ENCODE assay signal across 21 cellular contexts in genomic region chr2:54396107-54396506, GRCh38.
DNase-seq lines count a peak whose midpoint lies in the region; ATAC-seq, FAIRE-seq and TF ChIP-seq lines count a peak whose summit lies in the region.
"Had no signal": no experiment of that assay in that cellular context is flagged by ENCODE, and none has a peak within 500 bp of the region (broad histone marks: within the 10 kb centered on the region; RNA-seq: fewer than 3 reads in every experiment).

No MANE protein-coding gene starts in this region.

- H4K20me1 ChIP-seq in mammary epithelial cell (ENCODE audit: insufficient read depth, low read length) (no peaks in the 10 kb centered on the region), endothelial cell of umbilical vein (replicated peaks; ENCODE audit: control insufficient read depth, extremely low read depth, insufficient read depth, low read length) (no peaks in the 10 kb centered on the region)

- intact Hi-C loops in MCF 10A (cut with micrococcal nuclease): no loop called here
- intact Hi-C loops in mammary epithelial cell (cut with micrococcal nuclease): no loop called here
- intact Hi-C loops in endothelial cell of umbilical vein (cut with micrococcal nuclease): no loop called here

- CTCF ChIA-PET in MCF 10A (lab: Yijun Ruan, JAX): interaction anchor here (0.6 kb wide), 1 partner anchor 29 kb away, joined by 4 read pairs; no protein-coding TSS in a partner anchor
- CTCF ChIA-PET in mammary epithelial cell (lab: Charles Lee; ENCODE audit: low non-redundant PET): no interaction called here
- CTCF ChIA-PET in endothelial cell of umbilical vein (lab: Charles Lee): interaction anchor here (1.5 kb wide), 1 partner anchor 10 kb away, joined by 4 read pairs; no protein-coding TSS in a partner anchor

- H3K9ac ChIP-seq in mammary epithelial cell (ENCODE audit: insufficient read depth, low read length) (no peak overlapping the region), endothelial cell of umbilical vein (replicated peaks; ENCODE audit: extremely low read depth, insufficient read depth, low read length) (no peak overlapping the region)

- dilution Hi-C loops in mammary epithelial cell (cut with HindIII; ENCODE audit: low sequenced_read_pairs): no loop called here
- dilution Hi-C loops in endothelial cell of umbilical vein (cut with MboI; ENCODE audit: extremely low pct_ligation_motif_present, low sequenced_read_pairs): no loop called here

- FAIRE-seq in endothelial cell of umbilical vein (lab: Jason Lieb, UNC): peak; percentile 89

- in situ Hi-C loops in mammary epithelial cell (cut with MboI; ENCODE audit: low sequenced_read_pairs in 2 of 2): no loop called here
- in situ Hi-C loops in GM13976 (cut with MboI; ENCODE audit: low sequenced_read_pairs, unreplicated experiment): no loop called here

- POLR2A ChIA-PET in MCF 10A (lab: Yijun Ruan, JAX) (no interaction called here), endothelial cell of umbilical vein (lab: Charles Lee) (no interaction called here)

- BruUV-seq in MCF 10A (replicated peaks; lab: Mats Ljungman, UMichigan): no TSS peak
- no TSS peak for BruUV-seq in mammary epithelial cell (replicated peaks; lab: Mats Ljungman, UMichigan)
- BruUV-seq in endothelial cell of umbilical vein (replicated peaks; lab: Mats Ljungman, UMichigan): no TSS peak

- peaks cover 6% of the 10 kb centered on the region for H3K4me1 Mint-ChIP-seq in MCF 10A (ENCODE audit: insufficient read depth, unreplicated experiment)

- H3K4me3 Mint-ChIP-seq in MCF 10A (ENCODE audit: unreplicated experiment): no peak overlapping the region
- H3K4me3 Mint-ChIP-seq: activated CD4-positive, alpha-beta memory T cell treated with anti-CD3 and anti-CD28 coated beads, Interleukin-2, amount 10 ng/mL, durations not matched to agents 7 days and 5 days; CD4-positive, CD25-positive, alpha-beta regulatory T cell; T-helper 1 cell treated with Interleukin-12 subunit alpha and Interleukin-12 subunit beta and Interleukin-4 antibody, amounts not matched to agents 30 μg/mL and 1 μg/mL, for 36 hours had no signal

- no peaks in the 10 kb centered on the region for H3K36me3 Mint-ChIP-seq in MCF 10A (ENCODE audit: insufficient read depth, unreplicated experiment)
- H3K36me3 Mint-ChIP-seq: CD4-positive, CD25-positive, alpha-beta regulatory T cell had no signal

- DNase-seq in MCF 10A (ENCODE audit: unreplicated experiment): peak; percentile 27
- no peak for DNase-seq in mammary epithelial cell
- DNase-seq in endothelial cell of umbilical vein (ENCODE audit: low read depth, low spot score): peak; percentile 81
- peak; percentile 79 for DNase-seq in pulmonary artery endothelial cell (ENCODE audit: low read depth, low spot score)
- no peak for DNase-seq in activated CD4-positive, CD25-positive, alpha-beta regulatory T cell treated with anti-CD3 and anti-CD28 coated beads, Interleukin-2, amount 50 U/mL, for 72 hours
- DNase-seq in GM13976 (ENCODE audit: low spot score): no peak
- DNase-seq: activated CD4-positive, alpha-beta memory T cell treated with anti-CD3 and anti-CD28 coated beads, Interleukin-2, amount 10 ng/mL, durations not matched to agents 7 days and 5 days; CD4-positive, CD25-positive, alpha-beta regulatory T cell; cerebellar nuclear complex; left cardiac atrium; midbrain; NCI-H1417 treated with DMSO at 0.1 percent for 48 hours; NCI-H526 treated with DMSO at 0.1 percent for 48 hours; Right ventricle myocardium superior; stimulated activated CD4-positive, alpha-beta T cell treated with anti-CD3 and anti-CD28 coated beads, Interleukin-4, amount 100 ng/mL, for 24 hours had no signal

- H3K79me2 ChIP-seq in mammary epithelial cell (ENCODE audit: insufficient read depth, low read length) (no peaks in the 10 kb centered on the region), endothelial cell of umbilical vein (ENCODE audit: control insufficient read depth, insufficient read depth, low read length) (no peaks in the 10 kb centered on the region)

- H3K9me1 ChIP-seq in endothelial cell of umbilical vein (replicated peaks; ENCODE audit: control insufficient read depth, extremely low read depth, insufficient read depth, low read length): no peaks in the 10 kb centered on the region

- H3K36me3 ChIP-seq in mammary epithelial cell (ENCODE audit: insufficient read depth, low read length) (no peaks in the 10 kb centered on the region), endothelial cell of umbilical vein (ENCODE audit: control insufficient read depth in 2 of 2, extremely low read depth in 1 of 2, insufficient read depth in 2 of 2, low read length in 2 of 2) (no peaks in the 10 kb centered on the region)
- H3K36me3 ChIP-seq: gastroesophageal sphincter had no signal

- H3K4me2 ChIP-seq in mammary epithelial cell (ENCODE audit: insufficient read depth, low read depth, low read length) (no peak overlapping the region), endothelial cell of umbilical vein (ENCODE audit: insufficient read depth, low read length) (no peak overlapping the region)
- H3K4me2 ChIP-seq: smooth muscle cell had no signal

- WGBS in mammary epithelial cell (ENCODE audit: low coverage, missing lambda C conversion rate): 97% methylated on average over 7 of the region's 7 CpGs

- H3K27ac ChIP-seq in mammary epithelial cell (ENCODE audit: insufficient read depth, low read depth, low read length) (no peak overlapping the region), endothelial cell of umbilical vein (ENCODE audit: insufficient read depth, low read depth, low read length) (no peak overlapping the region)
- H3K27ac ChIP-seq: 22Rv1, gastroesophageal sphincter had no signal

- no peaks in the 10 kb centered on the region for H3K9me3 ChIP-seq in mammary epithelial cell (replicated peaks; ENCODE audit: insufficient read depth, low read length)
- no peaks in the 10 kb centered on the region for H3K9me3 ChIP-seq in endothelial cell of umbilical vein (replicated peaks; ENCODE audit: control insufficient read depth, insufficient read depth, low read length)
- H3K9me3 ChIP-seq: gastroesophageal sphincter had no signal

- H3K4me1 ChIP-seq in mammary epithelial cell (ENCODE audit: insufficient read depth, low read length): no peaks in the 10 kb centered on the region
- no peaks in the 10 kb centered on the region for H3K4me1 ChIP-seq in endothelial cell of umbilical vein (ENCODE audit: control insufficient read depth, extremely low read depth, insufficient read depth, low read length)

- no peaks in the 10 kb centered on the region for H3K9me3 Mint-ChIP-seq in MCF 10A (ENCODE audit: unreplicated experiment)
- H3K9me3 Mint-ChIP-seq: activated CD4-positive, alpha-beta memory T cell treated with anti-CD3 and anti-CD28 coated beads, Interleukin-2, amount 10 ng/mL, durations not matched to agents 7 days and 5 days; T-helper 1 cell treated with Interleukin-12 subunit alpha and Interleukin-12 subunit beta and Interleukin-4 antibody, amounts not matched to agents 30 μg/mL and 1 μg/mL, for 36 hours had no signal

- no peak for ATAC-seq in GM18909 (IDR thresholded peaks at IDR 0.05; ENCODE audit: poor library complexity, unreplicated experiment)
- ATAC-seq: gastroesophageal sphincter, left cardiac atrium had no signal

- H3K4me3 ChIP-seq in mammary epithelial cell (replicated peaks in 1 of 3; ENCODE audit: insufficient read depth in 1 of 3, low read depth in 2 of 3, low read length in 3 of 3) (no peak overlapping the region), endothelial cell of umbilical vein (replicated peaks in 1 of 3; ENCODE audit: insufficient read depth in 1 of 3, low read depth in 1 of 3, low read length in 3 of 3) (no peak overlapping the region)
- H3K4me3 ChIP-seq: gastroesophageal sphincter, smooth muscle cell had no signal

- no peak overlapping the region for H2AFZ ChIP-seq in mammary epithelial cell (ENCODE audit: low read depth, low read length)
- no peak overlapping the region for H2AFZ ChIP-seq in endothelial cell of umbilical vein (ENCODE audit: low read depth, low read length)

- no peak for TF ChIP-seq POLR2A in endothelial cell of umbilical vein (IDR thresholded peaks at IDR 0.05; ENCODE audit: low read depth, low read length)

- H3K27me3 Mint-ChIP-seq in MCF 10A (ENCODE audit: insufficient read depth, unreplicated experiment): no peaks in the 10 kb centered on the region
- H3K27me3 Mint-ChIP-seq: activated CD4-positive, alpha-beta memory T cell treated with anti-CD3 and anti-CD28 coated beads, Interleukin-2, amount 10 ng/mL, durations not matched to agents 7 days and 5 days; CD4-positive, CD25-positive, alpha-beta regulatory T cell had no signal

- H3K27me3 ChIP-seq in mammary epithelial cell (ENCODE audit: insufficient read depth, low read length) (peaks cover 1% of the 10 kb centered on the region), endothelial cell of umbilical vein (ENCODE audit: control insufficient read depth in 2 of 2, insufficient read depth in 2 of 2, low read length in 2 of 2) (no peaks in the 10 kb centered on the region)
- H3K27me3 ChIP-seq: gastroesophageal sphincter had no signal

- H3K27ac Mint-ChIP-seq in MCF 10A (ENCODE audit: low read depth, unreplicated experiment): no peak overlapping the region
- H3K27ac Mint-ChIP-seq: activated CD4-positive, alpha-beta memory T cell treated with anti-CD3 and anti-CD28 coated beads, Interleukin-2, amount 10 ng/mL, durations not matched to agents 7 days and 5 days; T-helper 1 cell treated with Interleukin-12 subunit alpha and Interleukin-12 subunit beta and Interleukin-4 antibody, amounts not matched to agents 30 μg/mL and 1 μg/mL, for 36 hours had no signal

- TF ChIP-seq CTCF in MCF 10A (IDR thresholded peaks at IDR 0.05; ENCODE audit: unreplicated experiment) (no peak), mammary epithelial cell (conservative IDR thresholded peaks at IDR 0.05 in 1 of 2, IDR thresholded peaks at IDR 0.05 in 1 of 2; ENCODE audit: extremely low read depth in 1 of 2, insufficient read depth in 1 of 2, low read depth in 1 of 2, low read length in 2 of 2) (no peak), endothelial cell of umbilical vein (IDR thresholded peaks at IDR 0.05; ENCODE audit: extremely low read depth in 1 of 2, insufficient read depth in 1 of 2, low read depth in 1 of 2, low read length in 2 of 2) (no peak), GM13976 (IDR thresholded peaks at IDR 0.05; ENCODE audit: borderline replicate concordance, control extremely low read depth, extremely low read depth, insufficient read depth, missing control alignments) (no peak)

TF ChIP-seq in PFSK-1, 5 proteins besides CTCF, POLR2A, EP300 and RAD21 (continues in another document):
- no peak for TF ChIP-seq TAF1 (IDR thresholded peaks at IDR 0.05; ENCODE audit: borderline replicate concordance, insufficient read depth, low read length)
- TF ChIP-seq SIN3A (IDR thresholded peaks at IDR 0.05; ENCODE audit: borderline replicate concordance, insufficient read depth, low read length): peak; percentile 23; the same call in 1 of the 2 replicates

TF ChIP-seq in endothelial cell of umbilical vein, 7 proteins besides CTCF, POLR2A, EP300 and RAD21 (continues in another document):
- TF ChIP-seq FOS (IDR thresholded peaks at IDR 0.05; ENCODE audit: borderline replicate concordance, insufficient read depth, low read length) (peak; percentile 93), GATA2 (IDR thresholded peaks at IDR 0.05; ENCODE audit: insufficient read depth, insufficient read length, low read depth, low read length) (no peak), JUN (IDR thresholded peaks at IDR 0.05; ENCODE audit: borderline replicate concordance, insufficient read depth, insufficient read length, low read depth) (peak; percentile 83), POLR2AphosphoS5 (IDR thresholded peaks at IDR 0.05; ENCODE audit: insufficient read depth, low read depth, low read length) (peak; percentile 74)

Comparison
In these comparisons a context has a peak if more than half of its experiments do, and no peak if none do; other contexts are left out.
1. DNase-seq: peak in MCF 10A (single experiment), endothelial cell of umbilical vein (single experiment) and pulmonary artery endothelial cell (single experiment); none in mammary epithelial cell (single experiment), activated CD4-positive, CD25-positive, alpha-beta regulatory T cell treated with anti-CD3 and anti-CD28 coated beads, Interleukin-2, amount 50 U/mL, for 72 hours (single experiment) and GM13976 (single experiment).